ENCODE assay signal across 11 cellular contexts in genomic region chr3:10188798-10189556, GRCh38. TPM values are rescaled to one million over a fixed set of nuclear protein-coding genes. Genes with fewer than 3 reads are reported as not detected.
DNase-seq lines count a peak whose midpoint lies in the region; ATAC-seq and TF ChIP-seq lines count a peak whose summit lies in the region.
"Had no signal": no experiment of that assay in that cellular context is flagged by ENCODE, and none has a peak within 500 bp of the region (broad histone marks: within the 10 kb centered on the region; RNA-seq: fewer than 3 reads in every experiment).

No MANE protein-coding gene starts in this region.

- intact Hi-C loops in PC-3 (cut with micrococcal nuclease) (no loop called here), prostate gland (cut with DNase I) (no loop called here)

- CTCF ChIA-PET in PC-3 (lab: Charles Lee), result interaction anchor here (0.5 kb wide), 1 partner anchor 225 kb away, joined by 3 read pairs; no protein-coding TSS in a partner anchor

- BruUV-seq in PC-3 (replicated peaks; lab: Mats Ljungman, UMichigan), result no TSS peak

- H3F3A ChIP-seq in PC-3 (ENCODE audit: low read length, unreplicated experiment), result peaks cover 3% of the 10 kb centered on the region

- peak overlapping the region; percentile 92 for H3K4me2 ChIP-seq in BLaER1
- 0 out of 2 replicates have a peak overlapping the region, but pooled peaks have one; percentile 15 for H3K4me2 ChIP-seq in PC-3 (ENCODE audit: low read length)

- WGBS in prostate gland, result 67% methylated on average over 12 of the region's 12 CpGs

- DNase-seq in PC-3 (no peak), coronary artery (ENCODE audit: low spot score) (no peak), prostate gland (ENCODE audit: low spot score) (no peak), AG08395 (ENCODE audit: low spot score) (no peak), GF-D8 (lab: John Stamatoyannopoulos, UW) (no peak), foreskin melanocyte (no peak)
- DNase-seq: DMS79, NCI-H1930 had no signal

- no peak overlapping the region for H2AFZ ChIP-seq in PC-3 (ENCODE audit: low read length)

- TF ChIP-seq CTCF in PC-3 (conservative IDR thresholded peaks at IDR 0.05; ENCODE audit: low read depth, low read length) (no peak), coronary artery (IDR thresholded peaks at IDR 0.05) (no peak), prostate gland (IDR thresholded peaks at IDR 0.05) (no peak)

- peaks cover 5% of the 10 kb centered on the region; the same call in 1 of the 2 replicates for H3K79me2 ChIP-seq in PC-3 (ENCODE audit: low read length)

- H3K27me3 ChIP-seq in BLaER1, result no peaks in the 10 kb centered on the region
- H3K27me3 ChIP-seq in PC-3 (ENCODE audit: low read length), result no peaks in the 10 kb centered on the region
- no peaks in the 10 kb centered on the region for H3K27me3 ChIP-seq in prostate gland (replicated peaks; ENCODE audit: insufficient read depth)
- H3K27me3 ChIP-seq: SJSA1 had no signal

- peak overlapping the region; percentile 70 for H3K9ac ChIP-seq in BLaER1
- H3K9ac ChIP-seq in PC-3 (ENCODE audit: low read length), result no peak overlapping the region

- POLR2A ChIA-PET in PC-3 (lab: Charles Lee; ENCODE audit: unreplicated experiment), result no interaction called here

- no peak for TF ChIP-seq POLR2A in prostate gland (IDR thresholded peaks at IDR 0.05)

- peak overlapping the region; percentile 93 for H3K27ac ChIP-seq in BLaER1
- H3K27ac ChIP-seq in PC-3 (ENCODE audit: low read length), result peak overlapping the region; percentile 53
- H3K27ac ChIP-seq in coronary artery, result peak overlapping the region; percentile 70 to 90
- H3K27ac ChIP-seq in prostate gland, result peak overlapping the region; percentile 78 to 83
- H3K27ac ChIP-seq: SJSA1 had no signal

- H3K4me3 ChIP-seq in BLaER1, result peak overlapping the region; percentile 57
- no peak overlapping the region for H3K4me3 ChIP-seq in PC-3 (ENCODE audit: low read length)
- peak overlapping the region; percentile 16 for H3K4me3 ChIP-seq in coronary artery
- H3K4me3 ChIP-seq in prostate gland, result no peak overlapping the region
- H3K4me3 ChIP-seq: SJSA1 had no signal

- H4K20me1 ChIP-seq in BLaER1 (no peaks in the 10 kb centered on the region), PC-3 (ENCODE audit: low read length) (no peaks in the 10 kb centered on the region)

- H3K9me2 ChIP-seq in PC-3 (replicated peaks; ENCODE audit: low read length), result no peaks in the 10 kb centered on the region

- ATAC-seq in PC-3 (no peak), GM19455 (IDR thresholded peaks at IDR 0.05; ENCODE audit: unreplicated experiment) (no peak)

- no peaks in the 10 kb centered on the region for H3K9me3 ChIP-seq in BLaER1
- H3K9me3 ChIP-seq in PC-3 (ENCODE audit: low read length), result no peaks in the 10 kb centered on the region
- H3K9me3 ChIP-seq in prostate gland, result no peaks in the 10 kb centered on the region
- H3K9me3 ChIP-seq: SJSA1 had no signal

- H3K36me3 ChIP-seq in BLaER1 (no peaks in the 10 kb centered on the region), PC-3 (ENCODE audit: low read depth, low read length) (no peaks in the 10 kb centered on the region; the same call in 1 of the 2 replicates), prostate gland (no peaks in the 10 kb centered on the region)
- H3K36me3 ChIP-seq: SJSA1 had no signal

- H3K4me1 ChIP-seq in BLaER1, result peaks cover 100% of the 10 kb centered on the region
- peaks cover 45% of the 10 kb centered on the region for H3K4me1 ChIP-seq in PC-3 (ENCODE audit: insufficient read depth, low read length)
- peaks cover 27% of the 10 kb centered on the region for H3K4me1 ChIP-seq in prostate gland (replicated peaks)

RNA-seq across cellular contexts. Expression of gene IRAK2, which starts 24.3 kb away (rescaled TPM):
- 4.7 and 5.5 TPM in 2 replicates for total RNA-seq in PC-3 (2014; rRNA removed)
- total RNA-seq in prostate gland, result 1 to 10 TPM; 5.1 to 7.6 TPM

RNA-seq across cellular contexts. Expression of gene VHL, which starts 47.4 kb away (rescaled TPM):
- total RNA-seq in PC-3 (2014; rRNA removed) (45.0 and 51.5 TPM in 2 replicates), prostate gland (10 to 100 TPM; 59.5 to 67.7 TPM)

RNA-seq across cellular contexts. Expression of gene TATDN2, which starts 59.3 kb away (rescaled TPM):
- total RNA-seq in PC-3 (2014; rRNA removed) (14.1 and 25.6 TPM in 2 replicates), prostate gland (10 to 100 TPM; 25.4 to 27.1 TPM)

Comparison
In these comparisons a context has a peak if more than half of its experiments do, and no peak if none do; other contexts are left out.
1. H3K4me3 ChIP-seq: peak in BLaER1 (single experiment) and coronary artery (single experiment); none in PC-3 (single experiment) and prostate gland (0 of 2).
2. Peak in every context shown above with its lines, with median percentiles within 50 percentile points of each other: H3K27ac ChIP-seq.